ENCODE assay signal across 1 cellular context in genomic region chr12:39440781-39441180, GRCh38.
TF ChIP-seq lines count a peak whose summit lies in the region.

No MANE protein-coding gene starts in this region.

TF ChIP-seq in K562, 482 proteins besides CTCF, POLR2A, EP300 and RAD21 (continued from another document and continues in another):
- TF ChIP-seq, protein P1, sequence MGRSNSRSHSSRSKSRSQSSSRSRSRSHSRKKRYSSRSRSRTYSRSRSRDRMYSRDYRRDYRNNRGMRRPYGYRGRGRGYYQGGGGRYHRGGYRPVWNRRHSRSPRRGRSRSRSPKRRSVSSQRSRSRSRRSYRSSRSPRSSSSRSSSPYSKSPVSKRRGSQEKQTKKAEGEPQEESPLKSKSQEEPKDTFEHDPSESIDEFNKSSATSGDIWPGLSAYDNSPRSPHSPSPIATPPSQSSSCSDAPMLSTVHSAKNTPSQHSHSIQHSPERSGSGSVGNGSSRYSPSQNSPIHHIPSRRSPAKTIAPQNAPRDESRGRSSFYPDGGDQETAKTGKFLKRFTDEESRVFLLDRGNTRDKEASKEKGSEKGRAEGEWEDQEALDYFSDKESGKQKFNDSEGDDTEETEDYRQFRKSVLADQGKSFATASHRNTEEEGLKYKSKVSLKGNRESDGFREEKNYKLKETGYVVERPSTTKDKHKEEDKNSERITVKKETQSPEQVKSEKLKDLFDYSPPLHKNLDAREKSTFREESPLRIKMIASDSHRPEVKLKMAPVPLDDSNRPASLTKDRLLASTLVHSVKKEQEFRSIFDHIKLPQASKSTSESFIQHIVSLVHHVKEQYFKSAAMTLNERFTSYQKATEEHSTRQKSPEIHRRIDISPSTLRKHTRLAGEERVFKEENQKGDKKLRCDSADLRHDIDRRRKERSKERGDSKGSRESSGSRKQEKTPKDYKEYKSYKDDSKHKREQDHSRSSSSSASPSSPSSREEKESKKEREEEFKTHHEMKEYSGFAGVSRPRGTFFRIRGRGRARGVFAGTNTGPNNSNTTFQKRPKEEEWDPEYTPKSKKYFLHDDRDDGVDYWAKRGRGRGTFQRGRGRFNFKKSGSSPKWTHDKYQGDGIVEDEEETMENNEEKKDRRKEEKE (IDR thresholded peaks at IDR 0.05; ENCODE audit: borderline replicate concordance in 1 of 2, control insufficient read depth in 1 of 2, low read depth in 2 of 2, low read length in 1 of 2), result no peak
- TF ChIP-seq EP400 (IDR thresholded peaks at IDR 0.05), result peak; percentile 48; the same call in 1 of the 2 replicates
- no peak for TF ChIP-seq FOXA1 (IDR thresholded peaks at IDR 0.05; ENCODE audit: borderline replicate concordance)
- peak; percentile 66; the same call in 1 of the 2 replicates for TF ChIP-seq EHMT2 (IDR thresholded peaks at IDR 0.05)
- TF ChIP-seq, protein P2, sequence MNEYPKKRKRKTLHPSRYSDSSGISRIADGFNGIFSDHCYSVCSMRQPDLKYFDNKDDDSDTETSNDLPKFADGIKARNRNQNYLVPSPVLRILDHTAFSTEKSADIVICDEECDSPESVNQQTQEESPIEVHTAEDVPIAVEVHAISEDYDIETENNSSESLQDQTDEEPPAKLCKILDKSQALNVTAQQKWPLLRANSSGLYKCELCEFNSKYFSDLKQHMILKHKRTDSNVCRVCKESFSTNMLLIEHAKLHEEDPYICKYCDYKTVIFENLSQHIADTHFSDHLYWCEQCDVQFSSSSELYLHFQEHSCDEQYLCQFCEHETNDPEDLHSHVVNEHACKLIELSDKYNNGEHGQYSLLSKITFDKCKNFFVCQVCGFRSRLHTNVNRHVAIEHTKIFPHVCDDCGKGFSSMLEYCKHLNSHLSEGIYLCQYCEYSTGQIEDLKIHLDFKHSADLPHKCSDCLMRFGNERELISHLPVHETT (CRISPR knock-in tag; conservative IDR thresholded peaks at IDR 0.05 in 1 of 2, IDR thresholded peaks at IDR 0.05 in 1 of 2), result no peak
- TF ChIP-seq ASH1L (IDR thresholded peaks at IDR 0.05; ENCODE audit: borderline replicate concordance, low read depth, partially characterized antibody), result peak; percentile 33
- TF ChIP-seq FOSL1 (tag; conservative IDR thresholded peaks at IDR 0.05), result no peak
- no peak for TF ChIP-seq OTX1 (CRISPR knock-in tag; IDR thresholded peaks at IDR 0.05)
- 0 out of 2 replicates have a peak, but pooled peaks have one; percentile 17 for TF ChIP-seq L3MBTL2 (IDR thresholded peaks at IDR 0.05)
- TF ChIP-seq THRAP3 (IDR thresholded peaks at IDR 0.05; ENCODE audit: borderline replicate concordance), result no peak
- TF ChIP-seq THRA (IDR thresholded peaks at IDR 0.05), result no peak
- TF ChIP-seq TRIM28 (IDR thresholded peaks at IDR 0.05), result no peak
- TF ChIP-seq ZBTB9 (CRISPR knock-in tag; IDR thresholded peaks at IDR 0.05), result no peak
- TF ChIP-seq SAP30 (IDR thresholded peaks at IDR 0.05; ENCODE audit: borderline replicate concordance, insufficient read depth, low read depth, low read length, poor library complexity, severe bottlenecking), result no peak
- no peak for TF ChIP-seq POLR2G (IDR thresholded peaks at IDR 0.05; ENCODE audit: low read depth, low read length)
- no peak for TF ChIP-seq ZNF224 (CRISPR knock-in tag; IDR thresholded peaks at IDR 0.05)
- TF ChIP-seq TFE3 (CRISPR knock-in tag; IDR thresholded peaks at IDR 0.05), result no peak
- TF ChIP-seq NEUROD1 (IDR thresholded peaks at IDR 0.05; ENCODE audit: borderline replicate concordance, low read depth, low read length, partially characterized antibody), result no peak
- peak; percentile 90 for TF ChIP-seq NFE2 (IDR thresholded peaks at IDR 0.05; ENCODE audit: low read depth)
- TF ChIP-seq RBM17 (IDR thresholded peaks at IDR 0.05; ENCODE audit: borderline replicate concordance, low read depth, low read length), result no peak
- no peak for TF ChIP-seq FOXA3 (CRISPR knock-in tag; conservative IDR thresholded peaks at IDR 0.05 in 1 of 2, IDR thresholded peaks at IDR 0.05 in 1 of 2)
- no peak for TF ChIP-seq ZBTB7A (IDR thresholded peaks at IDR 0.05; ENCODE audit: borderline replicate concordance, control insufficient read depth, low read depth, low read length)
- TF ChIP-seq GABPA (tag; conservative IDR thresholded peaks at IDR 0.05; ENCODE audit: low read depth), result no peak
- TF ChIP-seq, protein P3, sequence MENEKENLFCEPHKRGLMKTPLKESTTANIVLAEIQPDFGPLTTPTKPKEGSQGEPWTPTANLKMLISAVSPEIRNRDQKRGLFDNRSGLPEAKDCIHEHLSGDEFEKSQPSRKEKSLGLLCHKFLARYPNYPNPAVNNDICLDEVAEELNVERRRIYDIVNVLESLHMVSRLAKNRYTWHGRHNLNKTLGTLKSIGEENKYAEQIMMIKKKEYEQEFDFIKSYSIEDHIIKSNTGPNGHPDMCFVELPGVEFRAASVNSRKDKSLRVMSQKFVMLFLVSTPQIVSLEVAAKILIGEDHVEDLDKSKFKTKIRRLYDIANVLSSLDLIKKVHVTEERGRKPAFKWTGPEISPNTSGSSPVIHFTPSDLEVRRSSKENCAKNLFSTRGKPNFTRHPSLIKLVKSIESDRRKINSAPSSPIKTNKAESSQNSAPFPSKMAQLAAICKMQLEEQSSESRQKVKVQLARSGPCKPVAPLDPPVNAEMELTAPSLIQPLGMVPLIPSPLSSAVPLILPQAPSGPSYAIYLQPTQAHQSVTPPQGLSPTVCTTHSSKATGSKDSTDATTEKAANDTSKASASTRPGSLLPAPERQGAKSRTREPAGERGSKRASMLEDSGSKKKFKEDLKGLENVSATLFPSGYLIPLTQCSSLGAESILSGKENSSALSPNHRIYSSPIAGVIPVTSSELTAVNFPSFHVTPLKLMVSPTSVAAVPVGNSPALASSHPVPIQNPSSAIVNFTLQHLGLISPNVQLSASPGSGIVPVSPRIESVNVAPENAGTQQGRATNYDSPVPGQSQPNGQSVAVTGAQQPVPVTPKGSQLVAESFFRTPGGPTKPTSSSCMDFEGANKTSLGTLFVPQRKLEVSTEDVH (IDR thresholded peaks at IDR 0.05; ENCODE audit: low read depth, partially characterized antibody), result no peak
- TF ChIP-seq, protein P4, sequence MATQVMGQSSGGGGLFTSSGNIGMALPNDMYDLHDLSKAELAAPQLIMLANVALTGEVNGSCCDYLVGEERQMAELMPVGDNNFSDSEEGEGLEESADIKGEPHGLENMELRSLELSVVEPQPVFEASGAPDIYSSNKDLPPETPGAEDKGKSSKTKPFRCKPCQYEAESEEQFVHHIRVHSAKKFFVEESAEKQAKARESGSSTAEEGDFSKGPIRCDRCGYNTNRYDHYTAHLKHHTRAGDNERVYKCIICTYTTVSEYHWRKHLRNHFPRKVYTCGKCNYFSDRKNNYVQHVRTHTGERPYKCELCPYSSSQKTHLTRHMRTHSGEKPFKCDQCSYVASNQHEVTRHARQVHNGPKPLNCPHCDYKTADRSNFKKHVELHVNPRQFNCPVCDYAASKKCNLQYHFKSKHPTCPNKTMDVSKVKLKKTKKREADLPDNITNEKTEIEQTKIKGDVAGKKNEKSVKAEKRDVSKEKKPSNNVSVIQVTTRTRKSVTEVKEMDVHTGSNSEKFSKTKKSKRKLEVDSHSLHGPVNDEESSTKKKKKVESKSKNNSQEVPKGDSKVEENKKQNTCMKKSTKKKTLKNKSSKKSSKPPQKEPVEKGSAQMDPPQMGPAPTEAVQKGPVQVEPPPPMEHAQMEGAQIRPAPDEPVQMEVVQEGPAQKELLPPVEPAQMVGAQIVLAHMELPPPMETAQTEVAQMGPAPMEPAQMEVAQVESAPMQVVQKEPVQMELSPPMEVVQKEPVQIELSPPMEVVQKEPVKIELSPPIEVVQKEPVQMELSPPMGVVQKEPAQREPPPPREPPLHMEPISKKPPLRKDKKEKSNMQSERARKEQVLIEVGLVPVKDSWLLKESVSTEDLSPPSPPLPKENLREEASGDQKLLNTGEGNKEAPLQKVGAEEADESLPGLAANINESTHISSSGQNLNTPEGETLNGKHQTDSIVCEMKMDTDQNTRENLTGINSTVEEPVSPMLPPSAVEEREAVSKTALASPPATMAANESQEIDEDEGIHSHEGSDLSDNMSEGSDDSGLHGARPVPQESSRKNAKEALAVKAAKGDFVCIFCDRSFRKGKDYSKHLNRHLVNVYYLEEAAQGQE (CRISPR knock-in tag; IDR thresholded peaks at IDR 0.05; ENCODE audit: low read depth), result no peak
- TF ChIP-seq ZEB2 (IDR thresholded peaks at IDR 0.05), result peak; percentile 53; the same call in 1 of the 2 replicates
- 0 out of 2 replicates have a peak, but pooled peaks have one; percentile 9 for TF ChIP-seq GATAD2A (IDR thresholded peaks at IDR 0.05)
- no peak for TF ChIP-seq PBX2 (CRISPR knock-in tag; IDR thresholded peaks at IDR 0.05; ENCODE audit: low read depth)
- no peak for TF ChIP-seq PBX2 (tag; conservative IDR thresholded peaks at IDR 0.05; ENCODE audit: low read depth)
- TF ChIP-seq ARID3B (CRISPR knock-in tag; IDR thresholded peaks at IDR 0.05; ENCODE audit: borderline replicate concordance), result no peak
- no peak for TF ChIP-seq SIN3A (IDR thresholded peaks at IDR 0.05; ENCODE audit: borderline replicate concordance in 2 of 2, control insufficient read depth in 1 of 2, low read depth in 2 of 2, low read length in 2 of 2)
- TF ChIP-seq ZNF165 (CRISPR knock-in tag; IDR thresholded peaks at IDR 0.05; ENCODE audit: borderline replicate concordance), result no peak
- TF ChIP-seq ZNF57 (CRISPR knock-in tag; IDR thresholded peaks at IDR 0.05), result no peak
- TF ChIP-seq MED1 (CRISPR knock-in tag; IDR thresholded peaks at IDR 0.05; ENCODE audit: borderline replicate concordance), result no peak
